In the genomic region with DNA sequence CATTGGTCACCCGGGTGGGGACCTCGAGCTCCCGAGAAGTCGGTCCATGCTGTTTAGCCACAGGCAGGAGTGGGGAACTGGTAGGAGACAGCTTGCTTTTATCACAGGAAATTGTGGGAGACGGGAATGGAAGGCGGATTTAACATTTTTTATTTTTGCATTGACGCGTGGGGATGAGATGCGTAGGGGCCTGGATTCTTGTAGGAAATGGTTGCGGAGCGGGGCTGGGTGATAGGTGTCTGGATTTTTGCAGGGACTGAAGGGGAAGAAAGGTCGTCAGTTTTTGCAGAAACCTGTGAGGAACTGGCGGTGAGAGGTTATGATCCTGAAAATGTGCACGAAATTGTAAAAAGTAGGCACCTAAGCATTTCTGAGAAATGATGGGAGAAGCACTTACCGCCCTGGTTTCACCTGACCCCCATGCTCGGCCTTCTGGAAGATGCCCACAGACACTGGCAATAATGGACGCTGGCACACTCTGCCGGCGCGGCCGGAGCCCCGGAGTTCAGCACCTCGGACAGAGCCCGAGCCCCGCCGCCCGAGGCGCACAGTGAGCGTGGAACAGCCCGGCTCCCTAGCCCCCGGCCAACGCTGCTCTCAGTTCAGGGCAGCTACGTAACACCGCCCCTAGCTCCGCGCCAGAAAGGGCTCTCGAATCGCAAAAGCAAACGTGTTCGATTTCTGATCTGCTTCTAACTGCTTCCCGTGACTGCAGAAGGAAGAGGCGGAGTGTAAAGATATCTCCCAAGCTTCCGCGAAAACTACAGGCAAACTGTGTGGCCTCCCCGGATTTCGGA, we compare ENCODE assay signal across 1 cellular context.
TF ChIP-seq lines count a peak whose summit lies in the region.

No MANE protein-coding gene starts in this region.

TF ChIP-seq in GM12878, 131 proteins besides CTCF, POLR2A, EP300 and RAD21:
- TF ChIP-seq, protein P1, sequence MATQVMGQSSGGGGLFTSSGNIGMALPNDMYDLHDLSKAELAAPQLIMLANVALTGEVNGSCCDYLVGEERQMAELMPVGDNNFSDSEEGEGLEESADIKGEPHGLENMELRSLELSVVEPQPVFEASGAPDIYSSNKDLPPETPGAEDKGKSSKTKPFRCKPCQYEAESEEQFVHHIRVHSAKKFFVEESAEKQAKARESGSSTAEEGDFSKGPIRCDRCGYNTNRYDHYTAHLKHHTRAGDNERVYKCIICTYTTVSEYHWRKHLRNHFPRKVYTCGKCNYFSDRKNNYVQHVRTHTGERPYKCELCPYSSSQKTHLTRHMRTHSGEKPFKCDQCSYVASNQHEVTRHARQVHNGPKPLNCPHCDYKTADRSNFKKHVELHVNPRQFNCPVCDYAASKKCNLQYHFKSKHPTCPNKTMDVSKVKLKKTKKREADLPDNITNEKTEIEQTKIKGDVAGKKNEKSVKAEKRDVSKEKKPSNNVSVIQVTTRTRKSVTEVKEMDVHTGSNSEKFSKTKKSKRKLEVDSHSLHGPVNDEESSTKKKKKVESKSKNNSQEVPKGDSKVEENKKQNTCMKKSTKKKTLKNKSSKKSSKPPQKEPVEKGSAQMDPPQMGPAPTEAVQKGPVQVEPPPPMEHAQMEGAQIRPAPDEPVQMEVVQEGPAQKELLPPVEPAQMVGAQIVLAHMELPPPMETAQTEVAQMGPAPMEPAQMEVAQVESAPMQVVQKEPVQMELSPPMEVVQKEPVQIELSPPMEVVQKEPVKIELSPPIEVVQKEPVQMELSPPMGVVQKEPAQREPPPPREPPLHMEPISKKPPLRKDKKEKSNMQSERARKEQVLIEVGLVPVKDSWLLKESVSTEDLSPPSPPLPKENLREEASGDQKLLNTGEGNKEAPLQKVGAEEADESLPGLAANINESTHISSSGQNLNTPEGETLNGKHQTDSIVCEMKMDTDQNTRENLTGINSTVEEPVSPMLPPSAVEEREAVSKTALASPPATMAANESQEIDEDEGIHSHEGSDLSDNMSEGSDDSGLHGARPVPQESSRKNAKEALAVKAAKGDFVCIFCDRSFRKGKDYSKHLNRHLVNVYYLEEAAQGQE (IDR thresholded peaks at IDR 0.05; ENCODE audit: low read depth, low read length): peak; percentile 89
- TF ChIP-seq CHD1 (IDR thresholded peaks at IDR 0.05; ENCODE audit: low read depth, low read length): no peak
